In the genomic region with DNA sequence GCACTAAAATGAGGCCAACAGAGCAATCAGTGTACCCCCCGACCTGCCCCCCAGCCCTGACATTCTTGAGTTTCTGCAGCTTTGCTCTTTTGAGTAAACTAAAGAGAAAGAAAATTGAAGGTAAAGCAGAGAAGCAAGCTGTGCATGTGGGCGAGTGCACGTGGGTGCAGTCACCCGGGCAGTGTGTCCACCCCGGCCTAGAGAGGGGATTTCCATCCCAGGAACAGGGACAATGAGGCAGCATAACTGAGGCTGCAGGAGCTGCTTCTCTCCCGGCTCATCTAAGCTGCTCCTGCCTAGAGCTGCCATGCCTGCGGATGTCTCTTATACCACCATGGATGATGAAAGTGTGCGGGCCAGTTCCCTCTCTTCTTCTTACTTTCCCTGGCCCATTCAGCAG, we compare ENCODE assay signal across 14 cellular contexts. TPM values are rescaled to one million over a fixed set of nuclear protein-coding genes. Genes with fewer than 3 reads are reported as not detected.
DNase-seq lines count a peak whose midpoint lies in the region; ATAC-seq lines count a peak whose summit lies in the region.
"Had no signal": no experiment of that assay in that cellular context is flagged by ENCODE, and none has a peak within 500 bp of the region (broad histone marks: within the 10 kb centered on the region; RNA-seq: fewer than 3 reads in every experiment).

No MANE protein-coding gene starts in this region.

- CTCF ChIA-PET in activated CD4-positive, alpha-beta memory T cell treated with anti-CD3 and anti-CD28 coated beads, Interleukin-2, amount 10 ng/mL, durations not matched to agents 7 days and 5 days (lab: Charles Lee), result no interaction called here

- H3K4me1 Mint-ChIP-seq in activated CD4-positive, alpha-beta memory T cell treated with anti-CD3 and anti-CD28 coated beads, Interleukin-2, amount 10 ng/mL, durations not matched to agents 7 days and 5 days, result peaks cover 59% of the 10 kb centered on the region
- H3K4me1 Mint-ChIP-seq in immature natural killer cell, result peaks cover 55 to 59% of the 10 kb centered on the region in 2 donors
- peaks cover 31% of the 10 kb centered on the region for H3K4me1 Mint-ChIP-seq in stimulated activated memory B cell treated with anti-CD40 and anti-IgM and Interleukin-4, amounts not matched to agents 10 μg/mL and 1 μg/mL and 100 μg/mL, for 72 hours

- peaks cover 45% of the 10 kb centered on the region for H3K36me3 Mint-ChIP-seq in activated CD4-positive, alpha-beta memory T cell treated with anti-CD3 and anti-CD28 coated beads, Interleukin-2, amount 10 ng/mL, durations not matched to agents 7 days and 5 days (ENCODE audit: low read depth)
- peaks cover 0 to 8% (median 8%) of the 10 kb centered on the region in 3 donors for H3K36me3 Mint-ChIP-seq in immature natural killer cell
- no peaks in the 10 kb centered on the region for H3K36me3 Mint-ChIP-seq in stimulated activated memory B cell treated with anti-CD40 and anti-IgM and Interleukin-4, amounts not matched to agents 10 μg/mL and 1 μg/mL and 100 μg/mL, for 72 hours

- H3K9me3 Mint-ChIP-seq in activated CD4-positive, alpha-beta memory T cell treated with anti-CD3 and anti-CD28 coated beads, Interleukin-2, amount 10 ng/mL, durations not matched to agents 7 days and 5 days, result no peaks in the 10 kb centered on the region
- H3K9me3 Mint-ChIP-seq in immature natural killer cell, result no peaks in the 10 kb centered on the region
- H3K9me3 Mint-ChIP-seq in stimulated activated memory B cell treated with anti-CD40 and anti-IgM and Interleukin-4, amounts not matched to agents 10 μg/mL and 1 μg/mL and 100 μg/mL, for 72 hours, result no peaks in the 10 kb centered on the region

- POLR2A ChIA-PET in activated CD4-positive, alpha-beta memory T cell treated with anti-CD3 and anti-CD28 coated beads, Interleukin-2, amount 10 ng/mL, durations not matched to agents 7 days and 5 days (lab: Charles Lee), result interaction anchor here (0.9 to 2.9 kb wide), 4 partner anchors 10 to 37 kb away, joined by 3 to 16 read pairs (median 10); a partner anchor contains a TSS

- H3K27ac Mint-ChIP-seq in activated CD4-positive, alpha-beta memory T cell treated with anti-CD3 and anti-CD28 coated beads, Interleukin-2, amount 10 ng/mL, durations not matched to agents 7 days and 5 days, result peak overlapping the region; percentile 79
- H3K27ac Mint-ChIP-seq in immature natural killer cell, result peak overlapping the region; percentile 37 to 92 (median 87)
- H3K27ac Mint-ChIP-seq in stimulated activated memory B cell treated with anti-CD40 and anti-IgM and Interleukin-4, amounts not matched to agents 10 μg/mL and 1 μg/mL and 100 μg/mL, for 72 hours, result peak overlapping the region; percentile 60

- H3K27me3 Mint-ChIP-seq in activated CD4-positive, alpha-beta memory T cell treated with anti-CD3 and anti-CD28 coated beads, Interleukin-2, amount 10 ng/mL, durations not matched to agents 7 days and 5 days, result no peaks in the 10 kb centered on the region
- peaks cover 0 to 2% (median 0%) of the 10 kb centered on the region in 3 donors for H3K27me3 Mint-ChIP-seq in immature natural killer cell (ENCODE audit: low read depth in 3 of 3)
- H3K27me3 Mint-ChIP-seq in stimulated activated memory B cell treated with anti-CD40 and anti-IgM and Interleukin-4, amounts not matched to agents 10 μg/mL and 1 μg/mL and 100 μg/mL, for 72 hours, result peaks cover 9% of the 10 kb centered on the region

- H3K4me3 Mint-ChIP-seq in activated CD4-positive, alpha-beta memory T cell treated with anti-CD3 and anti-CD28 coated beads, Interleukin-2, amount 10 ng/mL, durations not matched to agents 7 days and 5 days, result peak overlapping the region; percentile 67
- H3K4me3 Mint-ChIP-seq in immature natural killer cell, result peak overlapping the region in 4 of 5 donors; percentile 7 to 86 (median 50)
- peak overlapping the region; percentile 50 for H3K4me3 Mint-ChIP-seq in stimulated activated memory B cell treated with anti-CD40 and anti-IgM and Interleukin-4, amounts not matched to agents 10 μg/mL and 1 μg/mL and 100 μg/mL, for 72 hours

- DNase-seq in activated effector memory CD4-positive, alpha-beta T cell treated with anti-CD3 and anti-CD28 coated beads, Interleukin-2, amount 50 U/mL, for 16 hours, result peak; percentile 53
- no peak for DNase-seq in activated effector memory CD4-positive, alpha-beta T cell treated with Interleukin-2 at 50 U/mL for 16 hours
- DNase-seq in activated CD4-positive, alpha-beta memory T cell treated with anti-CD3 and anti-CD28 coated beads, Interleukin-2, amount 10 ng/mL, durations not matched to agents 7 days and 5 days, result peak; percentile 14
- DNase-seq in immature natural killer cell (no peak), 8988T (no peak), HCEC 1CT (no peak)
- DNase-seq: left ventricle myocardium superior, NCI-H1105, NCI-H510A treated with DMSO at 0.1 percent for 48 hours, pancreas, Peyer's patch had no signal

- ATAC-seq in stimulated activated memory B cell treated with anti-CD40 and anti-IgM and Interleukin-4, amounts not matched to agents 10 μg/mL and 1 μg/mL and 100 μg/mL, for 72 hours, result no peak
- ATAC-seq in GM18870 (IDR thresholded peaks at IDR 0.05; ENCODE audit: unreplicated experiment), result no peak
- ATAC-seq: heart left ventricle, left ventricle myocardium superior had no signal

RNA-seq across cellular contexts. Expression of a gene that starts 16.8 kb away (rescaled TPM):
- total RNA-seq in activated CD4-positive, alpha-beta memory T cell treated with anti-CD3 and anti-CD28 coated beads, Interleukin-2, amount 10 ng/mL, durations not matched to agents 7 days and 5 days, result 10 to 100 TPM; 13.2 TPM
- 1 to 10 TPM; 3.2 to 5.5 (median 3.5) TPM for polyA plus RNA-seq in immature natural killer cell

RNA-seq across cellular contexts. Expression of a gene that starts 36.4 kb away (rescaled TPM):
- total RNA-seq in activated CD4-positive, alpha-beta memory T cell treated with anti-CD3 and anti-CD28 coated beads, Interleukin-2, amount 10 ng/mL, durations not matched to agents 7 days and 5 days, result 10 to 100 TPM; 61.5 to 64.9 TPM
- polyA plus RNA-seq in immature natural killer cell, result 10 to 100 TPM; 21.2 to 42.2 (median 30.6) TPM

RNA-seq across cellular contexts. Expression of a gene that starts 36.9 kb away (rescaled TPM):
- 10 to 100 TPM; 91.9 to 95.4 TPM for total RNA-seq in activated CD4-positive, alpha-beta memory T cell treated with anti-CD3 and anti-CD28 coated beads, Interleukin-2, amount 10 ng/mL, durations not matched to agents 7 days and 5 days
- polyA plus RNA-seq in immature natural killer cell, result 1 to 10 TPM; 1.1 to 2.2 (median 1.8) TPM

RNA-seq across cellular contexts. Expression of a gene that starts 39.5 kb away (rescaled TPM):
- total RNA-seq in activated CD4-positive, alpha-beta memory T cell treated with anti-CD3 and anti-CD28 coated beads, Interleukin-2, amount 10 ng/mL, durations not matched to agents 7 days and 5 days, result 100 to 1,000 TPM; 121 TPM
- 100 to 1,000 TPM; 155 to 163 (median 161) TPM for polyA plus RNA-seq in immature natural killer cell

Comparison
In these comparisons a context has a peak if more than half of its experiments do, and no peak if none do; other contexts are left out.
1. DNase-seq: peak in activated effector memory CD4-positive, alpha-beta T cell treated with anti-CD3 and anti-CD28 coated beads, Interleukin-2, amount 50 U/mL, for 16 hours (single experiment) and activated CD4-positive, alpha-beta memory T cell treated with anti-CD3 and anti-CD28 coated beads, Interleukin-2, amount 10 ng/mL, durations not matched to agents 7 days and 5 days (single experiment); none in activated effector memory CD4-positive, alpha-beta T cell treated with Interleukin-2 at 50 U/mL for 16 hours (single experiment), immature natural killer cell (0 of 3), 8988T (single experiment) and HCEC 1CT (single experiment).
2. Peak in every context shown above with its lines, with median percentiles within 50 percentile points of each other: H3K27ac Mint-ChIP-seq and H3K4me3 Mint-ChIP-seq.